ENCODE assay signal across 2 cellular contexts in genomic region chr3:49017229-49017615, GRCh38.
TF ChIP-seq lines count a peak whose summit lies in the region.

No MANE protein-coding gene starts in this region.

TF ChIP-seq in HCT116, 20 proteins besides CTCF, POLR2A, EP300 and RAD21:
- no peak for TF ChIP-seq POLR2AphosphoS5 (IDR thresholded peaks at IDR 0.05; ENCODE audit: low read depth, low read length)
- no peak for TF ChIP-seq JUND (IDR thresholded peaks at IDR 0.05)
- TF ChIP-seq ZBTB33 (IDR thresholded peaks at IDR 0.05; ENCODE audit: extremely low read depth, insufficient replicate concordance, low read length) = no peak
- TF ChIP-seq, protein P1, sequence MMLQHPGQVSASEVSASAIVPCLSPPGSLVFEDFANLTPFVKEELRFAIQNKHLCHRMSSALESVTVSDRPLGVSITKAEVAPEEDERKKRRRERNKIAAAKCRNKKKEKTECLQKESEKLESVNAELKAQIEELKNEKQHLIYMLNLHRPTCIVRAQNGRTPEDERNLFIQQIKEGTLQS (IDR thresholded peaks at IDR 0.05) = no peak
- TF ChIP-seq EZH2phosphoT487 (IDR thresholded peaks at IDR 0.05; ENCODE audit: borderline replicate concordance) = no peak
- TF ChIP-seq MAX (IDR thresholded peaks at IDR 0.05) = no peak

TF ChIP-seq in K562, 482 proteins besides CTCF, POLR2A, EP300 and RAD21:
- TF ChIP-seq PTBP1 (IDR thresholded peaks at IDR 0.05; ENCODE audit: low read depth, low read length) (no peak), SMAD4 (CRISPR knock-in tag; conservative IDR thresholded peaks at IDR 0.05) (no peak), ZNF395 (CRISPR knock-in tag; IDR thresholded peaks at IDR 0.05) (no peak), CBFA2T2 (conservative IDR thresholded peaks at IDR 0.05) (no peak), MTA2 (IDR thresholded peaks at IDR 0.05; ENCODE audit: low read depth) (no peak)
- TF ChIP-seq, protein P2, sequence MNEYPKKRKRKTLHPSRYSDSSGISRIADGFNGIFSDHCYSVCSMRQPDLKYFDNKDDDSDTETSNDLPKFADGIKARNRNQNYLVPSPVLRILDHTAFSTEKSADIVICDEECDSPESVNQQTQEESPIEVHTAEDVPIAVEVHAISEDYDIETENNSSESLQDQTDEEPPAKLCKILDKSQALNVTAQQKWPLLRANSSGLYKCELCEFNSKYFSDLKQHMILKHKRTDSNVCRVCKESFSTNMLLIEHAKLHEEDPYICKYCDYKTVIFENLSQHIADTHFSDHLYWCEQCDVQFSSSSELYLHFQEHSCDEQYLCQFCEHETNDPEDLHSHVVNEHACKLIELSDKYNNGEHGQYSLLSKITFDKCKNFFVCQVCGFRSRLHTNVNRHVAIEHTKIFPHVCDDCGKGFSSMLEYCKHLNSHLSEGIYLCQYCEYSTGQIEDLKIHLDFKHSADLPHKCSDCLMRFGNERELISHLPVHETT (CRISPR knock-in tag; conservative IDR thresholded peaks at IDR 0.05 in 1 of 2, IDR thresholded peaks at IDR 0.05 in 1 of 2) = no peak
